In genomic region chr2:209579236-209579749, GRCh38 we compare ENCODE assay signal across 9 cellular contexts.
DNase-seq lines count a peak whose midpoint lies in the region; ATAC-seq and TF ChIP-seq lines count a peak whose summit lies in the region.
"Had no signal": no experiment of that assay in that cellular context is flagged by ENCODE, and none has a peak within 500 bp of the region (broad histone marks: within the 10 kb centered on the region; RNA-seq: fewer than 3 reads in every experiment).

No MANE protein-coding gene starts in this region.

- no peaks in the 10 kb centered on the region for H3K79me2 ChIP-seq in OCI-LY1 (ENCODE audit: insufficient read depth, low read length)

- H3K9me3 ChIP-seq in OCI-LY1 (ENCODE audit: low read length): no peaks in the 10 kb centered on the region

- no peak overlapping the region for H2AFZ ChIP-seq in OCI-LY1 (ENCODE audit: low read length)

- DNase-seq in NCI-H146 (lab: John Stamatoyannopoulos, UW): peak; percentile 9
- DNase-seq in NCI-H146 treated with DMSO at 0.1 percent for 48 hours (lab: John Stamatoyannopoulos, UW; ENCODE audit: unreplicated experiment): no peak
- DNase-seq in fibroblast of gingiva (ENCODE audit: low read depth): peak; percentile 43
- DNase-seq in posterior cingulate gyrus: peak; percentile 34 to 95 (median 70)
- DNase-seq in cortex of kidney (lab: John Stamatoyannopoulos, UW): no peak

- H3K4me1 ChIP-seq in OCI-LY1 (ENCODE audit: insufficient read depth, low read length, severe bottlenecking): peaks cover 7% of the 10 kb centered on the region

- intact Hi-C loops in posterior cingulate gyrus (cut with DNase I): loop anchor here (5.0 kb wide), 1 partner anchor 157 kb away; the partner anchor contains the start of gene MAP2

- ATAC-seq in HG03354 (IDR thresholded peaks at IDR 0.05; ENCODE audit: poor library complexity, severe bottlenecking, unreplicated experiment): no peak
- no peak for ATAC-seq in HG02642 (IDR thresholded peaks at IDR 0.05; ENCODE audit: poor library complexity, unreplicated experiment)

- H4K20me1 ChIP-seq in OCI-LY1 (ENCODE audit: insufficient read depth, low read length): no peaks in the 10 kb centered on the region

- H3K27me3 ChIP-seq in OCI-LY1 (ENCODE audit: insufficient read depth, low read length): no peaks in the 10 kb centered on the region

- no peaks in the 10 kb centered on the region for H3K36me3 ChIP-seq in OCI-LY1 (ENCODE audit: insufficient read depth, low read length)

- H3K27ac ChIP-seq in OCI-LY1 (ENCODE audit: low read depth, low read length, poor library complexity, severe bottlenecking): no peak overlapping the region
- H3K27ac ChIP-seq: SK-N-MC had no signal

- H3K4me3 ChIP-seq in OCI-LY1 (ENCODE audit: low read depth, low read length, poor library complexity, severe bottlenecking): no peak overlapping the region
- H3K4me3 ChIP-seq: SK-N-MC had no signal

- H3K4me2 ChIP-seq in OCI-LY1 (ENCODE audit: low read length): peak overlapping the region; percentile 12

- H3K9me2 ChIP-seq in OCI-LY1 (ENCODE audit: low read depth, low read length): no peaks in the 10 kb centered on the region

- no peak overlapping the region for H3K9ac ChIP-seq in OCI-LY1 (ENCODE audit: low read length)

- no peak for TF ChIP-seq CTCF in OCI-LY1 (IDR thresholded peaks at IDR 0.05; ENCODE audit: low read length)

- no peaks in the 10 kb centered on the region for H3F3A ChIP-seq in OCI-LY1 (ENCODE audit: insufficient read depth, low read length)

Comparison
In these comparisons a context has a peak if more than half of its experiments do, and no peak if none do; other contexts are left out.
1. DNase-seq: peak in NCI-H146 (single experiment), fibroblast of gingiva (single experiment) and posterior cingulate gyrus (10 of 10); none in NCI-H146 treated with DMSO at 0.1 percent for 48 hours (single experiment) and cortex of kidney (single experiment).